Comparison of ENCODE assay signal across 1 cellular context in the genomic region with DNA sequence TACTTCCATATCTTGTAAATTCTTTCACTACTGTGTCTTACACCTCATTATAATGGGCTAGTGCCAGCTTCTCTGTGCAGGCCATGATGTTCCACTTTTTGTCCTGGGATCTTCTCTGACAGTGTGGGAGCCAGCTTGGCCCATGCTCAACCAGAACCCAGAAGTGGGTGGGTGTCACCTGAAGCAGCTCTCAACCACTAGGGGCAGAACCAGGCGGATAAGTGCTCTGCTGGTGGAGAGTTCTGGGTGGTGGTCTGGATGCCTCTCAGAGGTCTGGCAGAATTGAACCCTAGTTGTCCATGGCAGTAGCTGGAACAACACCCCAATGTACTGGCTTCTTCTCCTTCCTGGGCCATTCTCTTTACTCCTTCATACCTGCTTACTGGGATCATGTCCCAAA.
TF ChIP-seq lines count a peak whose summit lies in the region.

No MANE protein-coding gene starts in this region.

TF ChIP-seq in GM23338, 12 proteins besides CTCF, POLR2A, EP300 and RAD21 (continued from another document):
- TF ChIP-seq ZNF462 (CRISPR knock-in tag; IDR thresholded peaks at IDR 0.05) (no peak), STAT1 (IDR thresholded peaks at IDR 0.05; ENCODE audit: unreplicated experiment) (no peak), POLR2AphosphoS5 (IDR thresholded peaks at IDR 0.05; ENCODE audit: low read depth) (no peak), REST (IDR thresholded peaks at IDR 0.05; ENCODE audit: unreplicated experiment) (no peak), EZH2 (IDR thresholded peaks at IDR 0.05; ENCODE audit: low read depth, unreplicated experiment) (no peak), ZNF114 (CRISPR knock-in tag; IDR thresholded peaks at IDR 0.05) (no peak), NANOG (IDR thresholded peaks at IDR 0.05; ENCODE audit: borderline replicate concordance) (no peak)
